26 cellular contexts compared by ENCODE assay signal in genomic region chr16:56136256-56136655, GRCh38.
"Had no signal": no experiment of that assay in that cellular context is flagged by ENCODE, and none has a peak within 500 bp of the region (broad histone marks: within the 10 kb centered on the region; RNA-seq: fewer than 3 reads in every experiment).

No MANE protein-coding gene starts in this region.

- H3K27ac ChIP-seq: stomach, suprapubic skin, testis, thoracic aorta, thyroid gland, tibial artery, tibial nerve, transverse colon, upper lobe of left lung, upper lobe of right lung, uterus, vagina had no signal

- H3K4me3 ChIP-seq: stomach, suprapubic skin, testis, thoracic aorta, thyroid gland, tibial artery, tibial nerve, transverse colon, upper lobe of left lung, upper lobe of right lung, uterus, vagina had no signal

- H3K9me3 ChIP-seq: stomach, suprapubic skin, testis, thoracic aorta, thyroid gland, tibial artery, tibial nerve, transverse colon, upper lobe of left lung, upper lobe of right lung, uterus, vagina had no signal

- ATAC-seq: stimulated activated effector memory CD8-positive, alpha-beta T cell treated with anti-CD3 and anti-CD28 coated beads, Interleukin-12 subunit alpha, Interleukin-12 subunit beta, amount 100 ng/mL, for 72 hours; stimulated activated memory B cell treated with anti-CD40 and anti-IgM and Interleukin-4, amounts not matched to agents 10 μg/mL and 1 μg/mL and 100 μg/mL, for 72 hours; stimulated activated naive B cell treated with anti-CD40 and anti-IgM and Interleukin-4, amounts not matched to agents 10 μg/mL and 1 μg/mL and 100 μg/mL, for 72 hours; stimulated activated naive CD8-positive, alpha-beta T cell treated with anti-CD3 and anti-CD28 coated beads, Interleukin-15, amount 100 ng/mL, for 72 hours; stimulated activated naive CD8-positive, alpha-beta T cell treated with anti-CD3 and anti-CD28 coated beads, Interleukin-15, Interleukin-2, amounts not matched to agents 100 U/mL and 50 U/mL, for 24 hours; upper lobe of right lung had no signal

- H3K36me3 ChIP-seq: stomach, suprapubic skin, thoracic aorta, thyroid gland, tibial artery, tibial nerve, transverse colon, upper lobe of left lung, upper lobe of right lung, uterus, vagina had no signal

- H3K27me3 ChIP-seq: suprapubic skin, testis, thyroid gland, tibial artery, tibial nerve, transverse colon, upper lobe of left lung, upper lobe of right lung, uterus, vagina had no signal

- H3K4me1 ChIP-seq: stomach, suprapubic skin, testis, thyroid gland, tibial artery, tibial nerve, transverse colon, upper lobe of left lung, upper lobe of right lung, uterus, vagina had no signal

- DNase-seq: stimulated activated CD4-positive, alpha-beta T cell treated with anti-CD3 and anti-CD28 coated beads, Interleukin-2, amount 100 ng/mL, for 48 hours; stimulated activated CD4-positive, alpha-beta T cell treated with anti-CD3 and anti-CD28 coated beads, Interleukin-4, amount 100 ng/mL, for 1 hour; stimulated activated CD4-positive, alpha-beta T cell treated with anti-CD3 and anti-CD28 coated beads, Interleukin-4, amount 100 ng/mL, for 24 hours; stimulated activated CD4-positive, alpha-beta T cell treated with anti-CD3 and anti-CD28 coated beads, Interleukin-4, amount 100 ng/mL, for 4 hours; stimulated activated CD8-positive, alpha-beta memory T cell treated with anti-CD3 and anti-CD28 coated beads, Interleukin-4, amount 100 ng/mL, for 48 hours; stimulated activated naive B cell treated with anti-CD40 and anti-IgM and Interleukin-4, amounts not matched to agents 10 μg/mL and 1 μg/mL and 100 μg/mL, for 72 hours; stimulated activated naive CD4-positive, alpha-beta T cell; stimulated activated naive CD4-positive, alpha-beta T cell treated with Interleukin-2 at 50 U/mL for 16 hours; stimulated activated naive CD8-positive, alpha-beta T cell treated with anti-CD3 and anti-CD28 coated beads, Interleukin-15, amount 100 ng/mL, for 72 hours; stimulated activated naive CD8-positive, alpha-beta T cell treated with anti-CD3 and anti-CD28 coated beads, Interleukin-15, Interleukin-2, amounts not matched to agents 100 U/mL and 50 U/mL, for 24 hours; stomach; substantia nigra; testis; thyroid gland; tibial artery; transverse colon; trophoblast cell; upper lobe of left lung; upper lobe of right lung; uterus had no signal
